In the genomic region with DNA sequence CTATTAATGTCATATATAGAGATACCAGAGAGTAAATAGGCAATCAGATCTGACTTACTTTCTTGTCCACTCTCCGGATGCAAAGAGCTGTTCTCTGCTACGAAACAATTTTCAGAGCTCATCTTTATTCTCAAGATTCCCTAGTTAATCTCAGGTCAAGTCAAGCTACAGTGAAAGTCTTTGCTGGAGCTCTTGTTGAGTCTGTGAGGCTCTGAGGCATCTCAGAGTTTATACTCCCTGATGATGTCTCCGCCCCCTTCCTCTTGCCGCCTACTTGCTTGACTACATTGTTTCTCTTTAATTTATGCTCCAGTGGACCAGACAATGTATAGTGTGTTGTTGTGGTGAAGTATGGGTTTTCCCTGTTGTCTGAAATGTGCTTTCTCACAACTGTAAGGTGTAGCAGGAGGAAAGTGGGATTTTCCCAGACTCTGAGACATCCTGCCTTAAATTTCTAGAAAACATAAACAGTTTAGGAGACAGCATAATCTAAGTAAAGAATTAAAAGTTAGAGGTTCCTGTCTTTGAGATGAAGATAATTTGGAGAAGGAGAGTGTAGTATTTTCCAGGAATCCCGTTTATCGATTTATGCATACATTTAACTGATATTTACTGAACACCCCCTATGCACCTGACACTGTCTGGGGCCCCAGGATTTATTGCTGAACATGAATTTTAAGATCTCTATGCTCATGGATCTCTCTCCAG, we compare ENCODE assay signal across 1 cellular context.
TF ChIP-seq lines count a peak whose summit lies in the region.

A gene (minus strand): TSS at position 203 of the 708 bp plus-strand sequence. CDS start 81 bp downstream, at position 122.

TF ChIP-seq in GM12878, 131 proteins besides CTCF, POLR2A, EP300 and RAD21 (continues in another document):
- TF ChIP-seq CEBPB (IDR thresholded peaks at IDR 0.05; ENCODE audit: borderline replicate concordance in 1 of 2, low read depth in 2 of 2, low read length in 2 of 2) (no peak), RBBP5 (conservative IDR thresholded peaks at IDR 0.05) (no peak), EZH2 (IDR thresholded peaks at IDR 0.05; ENCODE audit: borderline replicate concordance, control insufficient read depth, low read depth, low read length) (no peak), MTA3 (IDR thresholded peaks at IDR 0.05; ENCODE audit: borderline replicate concordance, low read length) (no peak), SIX5 (IDR thresholded peaks at IDR 0.05; ENCODE audit: low read depth, low read length, severe bottlenecking) (no peak), GABPA (IDR thresholded peaks at IDR 0.05; ENCODE audit: low read depth) (no peak), RAD51 (IDR thresholded peaks at IDR 0.05) (no peak; the same call in 1 of the 2 replicates), BACH1 (IDR thresholded peaks at IDR 0.05; ENCODE audit: borderline replicate concordance) (0 out of 2 replicates have a peak, but pooled peaks have one; percentile 60), ZNF24 (IDR thresholded peaks at IDR 0.05) (0 out of 2 replicates have a peak, but pooled peaks have one; percentile 8), BRCA1 (IDR thresholded peaks at IDR 0.05; ENCODE audit: low read depth, low read length) (no peak), YBX1 (IDR thresholded peaks at IDR 0.05) (no peak), ZNF274 (IDR thresholded peaks at IDR 0.05; ENCODE audit: insufficient read depth, insufficient read length) (no peak), GATAD2B (conservative IDR thresholded peaks at IDR 0.05; ENCODE audit: low read depth) (peak; percentile 76; the same call in 1 of the 2 replicates), POLR2AphosphoS2 (IDR thresholded peaks at IDR 0.05; ENCODE audit: low read depth, low read length) (peak; percentile 99), TARDBP (IDR thresholded peaks at IDR 0.05; ENCODE audit: borderline replicate concordance) (no peak), EGR1 (IDR thresholded peaks at IDR 0.05; ENCODE audit: borderline replicate concordance in 1 of 2, low read depth in 2 of 2, low read length in 2 of 2) (peak in 1 of 2 experiments; percentile 65; a peak in 2 of 3 replicates), NR2C1 (IDR thresholded peaks at IDR 0.05) (no peak), ZNF207 (IDR thresholded peaks at IDR 0.05; ENCODE audit: borderline replicate concordance) (no peak), HDAC6 (IDR thresholded peaks at IDR 0.05; ENCODE audit: unreplicated experiment) (peak; percentile 44), SREBF2 (IDR thresholded peaks at IDR 0.05; ENCODE audit: low read length) (no peak), FOXM1 (IDR thresholded peaks at IDR 0.05; ENCODE audit: low read depth, low read length) (peak; percentile 70; the same call in 1 of the 2 replicates), DPF2 (IDR thresholded peaks at IDR 0.05) (peak; percentile 77), IRF4 (IDR thresholded peaks at IDR 0.05; ENCODE audit: low read depth, low read length) (peak; percentile 55; the same call in 1 of the 2 replicates), POLR2AphosphoS5 (IDR thresholded peaks at IDR 0.05; ENCODE audit: low read length) (peak; percentile 100), IKZF2 (IDR thresholded peaks at IDR 0.05) (peak; percentile 97 to 98), SRF (IDR thresholded peaks at IDR 0.05; ENCODE audit: low read depth in 2 of 2, low read length in 2 of 2) (no peak), BMI1 (IDR thresholded peaks at IDR 0.05; ENCODE audit: borderline replicate concordance) (no peak), SREBF1 (IDR thresholded peaks at IDR 0.05; ENCODE audit: low read length) (no peak), NFIC (IDR thresholded peaks at IDR 0.05; ENCODE audit: low read depth, low read length) (peak; percentile 81), CBX3 (IDR thresholded peaks at IDR 0.05; ENCODE audit: borderline replicate concordance, low read depth) (no peak), ETV6 (conservative IDR thresholded peaks at IDR 0.05 in 1 of 2, IDR thresholded peaks at IDR 0.05 in 1 of 2; ENCODE audit: borderline replicate concordance in 1 of 2, low read depth in 1 of 2) (peak in 1 of 2 experiments; percentile 72; a peak in 2 of 4 replicates), IKZF1 (conservative IDR thresholded peaks at IDR 0.05) (peak; percentile 96), ATF7 (IDR thresholded peaks at IDR 0.05; ENCODE audit: low read depth) (peak; percentile 84), CHD4 (IDR thresholded peaks at IDR 0.05) (no peak), TCF12 (IDR thresholded peaks at IDR 0.05; ENCODE audit: low read depth, low read length) (no peak), RB1 (IDR thresholded peaks at IDR 0.05; ENCODE audit: borderline replicate concordance) (no peak; the same call in 1 of the 2 replicates), ESRRA (IDR thresholded peaks at IDR 0.05; ENCODE audit: low read length) (no peak)
- TF ChIP-seq, protein P1, sequence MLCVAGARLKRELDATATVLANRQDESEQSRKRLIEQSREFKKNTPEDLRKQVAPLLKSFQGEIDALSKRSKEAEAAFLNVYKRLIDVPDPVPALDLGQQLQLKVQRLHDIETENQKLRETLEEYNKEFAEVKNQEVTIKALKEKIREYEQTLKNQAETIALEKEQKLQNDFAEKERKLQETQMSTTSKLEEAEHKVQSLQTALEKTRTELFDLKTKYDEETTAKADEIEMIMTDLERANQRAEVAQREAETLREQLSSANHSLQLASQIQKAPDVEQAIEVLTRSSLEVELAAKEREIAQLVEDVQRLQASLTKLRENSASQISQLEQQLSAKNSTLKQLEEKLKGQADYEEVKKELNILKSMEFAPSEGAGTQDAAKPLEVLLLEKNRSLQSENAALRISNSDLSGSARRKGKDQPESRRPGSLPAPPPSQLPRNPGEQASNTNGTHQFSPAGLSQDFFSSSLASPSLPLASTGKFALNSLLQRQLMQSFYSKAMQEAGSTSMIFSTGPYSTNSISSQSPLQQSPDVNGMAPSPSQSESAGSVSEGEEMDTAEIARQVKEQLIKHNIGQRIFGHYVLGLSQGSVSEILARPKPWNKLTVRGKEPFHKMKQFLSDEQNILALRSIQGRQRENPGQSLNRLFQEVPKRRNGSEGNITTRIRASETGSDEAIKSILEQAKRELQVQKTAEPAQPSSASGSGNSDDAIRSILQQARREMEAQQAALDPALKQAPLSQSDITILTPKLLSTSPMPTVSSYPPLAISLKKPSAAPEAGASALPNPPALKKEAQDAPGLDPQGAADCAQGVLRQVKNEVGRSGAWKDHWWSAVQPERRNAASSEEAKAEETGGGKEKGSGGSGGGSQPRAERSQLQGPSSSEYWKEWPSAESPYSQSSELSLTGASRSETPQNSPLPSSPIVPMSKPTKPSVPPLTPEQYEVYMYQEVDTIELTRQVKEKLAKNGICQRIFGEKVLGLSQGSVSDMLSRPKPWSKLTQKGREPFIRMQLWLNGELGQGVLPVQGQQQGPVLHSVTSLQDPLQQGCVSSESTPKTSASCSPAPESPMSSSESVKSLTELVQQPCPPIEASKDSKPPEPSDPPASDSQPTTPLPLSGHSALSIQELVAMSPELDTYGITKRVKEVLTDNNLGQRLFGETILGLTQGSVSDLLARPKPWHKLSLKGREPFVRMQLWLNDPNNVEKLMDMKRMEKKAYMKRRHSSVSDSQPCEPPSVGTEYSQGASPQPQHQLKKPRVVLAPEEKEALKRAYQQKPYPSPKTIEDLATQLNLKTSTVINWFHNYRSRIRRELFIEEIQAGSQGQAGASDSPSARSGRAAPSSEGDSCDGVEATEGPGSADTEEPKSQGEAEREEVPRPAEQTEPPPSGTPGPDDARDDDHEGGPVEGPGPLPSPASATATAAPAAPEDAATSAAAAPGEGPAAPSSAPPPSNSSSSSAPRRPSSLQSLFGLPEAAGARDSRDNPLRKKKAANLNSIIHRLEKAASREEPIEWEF (IDR thresholded peaks at IDR 0.05; ENCODE audit: insufficient replicate concordance, low read depth, low read length) = no peak
- TF ChIP-seq, protein P2, sequence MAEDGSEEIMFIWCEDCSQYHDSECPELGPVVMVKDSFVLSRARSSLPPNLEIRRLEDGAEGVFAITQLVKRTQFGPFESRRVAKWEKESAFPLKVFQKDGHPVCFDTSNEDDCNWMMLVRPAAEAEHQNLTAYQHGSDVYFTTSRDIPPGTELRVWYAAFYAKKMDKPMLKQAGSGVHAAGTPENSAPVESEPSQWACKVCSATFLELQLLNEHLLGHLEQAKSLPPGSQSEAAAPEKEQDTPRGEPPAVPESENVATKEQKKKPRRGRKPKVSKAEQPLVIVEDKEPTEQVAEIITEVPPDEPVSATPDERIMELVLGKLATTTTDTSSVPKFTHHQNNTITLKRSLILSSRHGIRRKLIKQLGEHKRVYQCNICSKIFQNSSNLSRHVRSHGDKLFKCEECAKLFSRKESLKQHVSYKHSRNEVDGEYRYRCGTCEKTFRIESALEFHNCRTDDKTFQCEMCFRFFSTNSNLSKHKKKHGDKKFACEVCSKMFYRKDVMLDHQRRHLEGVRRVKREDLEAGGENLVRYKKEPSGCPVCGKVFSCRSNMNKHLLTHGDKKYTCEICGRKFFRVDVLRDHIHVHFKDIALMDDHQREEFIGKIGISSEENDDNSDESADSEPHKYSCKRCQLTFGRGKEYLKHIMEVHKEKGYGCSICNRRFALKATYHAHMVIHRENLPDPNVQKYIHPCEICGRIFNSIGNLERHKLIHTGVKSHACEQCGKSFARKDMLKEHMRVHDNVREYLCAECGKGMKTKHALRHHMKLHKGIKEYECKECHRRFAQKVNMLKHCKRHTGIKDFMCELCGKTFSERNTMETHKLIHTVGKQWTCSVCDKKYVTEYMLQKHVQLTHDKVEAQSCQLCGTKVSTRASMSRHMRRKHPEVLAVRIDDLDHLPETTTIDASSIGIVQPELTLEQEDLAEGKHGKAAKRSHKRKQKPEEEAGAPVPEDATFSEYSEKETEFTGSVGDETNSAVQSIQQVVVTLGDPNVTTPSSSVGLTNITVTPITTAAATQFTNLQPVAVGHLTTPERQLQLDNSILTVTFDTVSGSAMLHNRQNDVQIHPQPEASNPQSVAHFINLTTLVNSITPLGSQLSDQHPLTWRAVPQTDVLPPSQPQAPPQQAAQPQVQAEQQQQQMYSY (CRISPR knock-in tag; IDR thresholded peaks at IDR 0.05) = no peak
- TF ChIP-seq, protein P3, sequence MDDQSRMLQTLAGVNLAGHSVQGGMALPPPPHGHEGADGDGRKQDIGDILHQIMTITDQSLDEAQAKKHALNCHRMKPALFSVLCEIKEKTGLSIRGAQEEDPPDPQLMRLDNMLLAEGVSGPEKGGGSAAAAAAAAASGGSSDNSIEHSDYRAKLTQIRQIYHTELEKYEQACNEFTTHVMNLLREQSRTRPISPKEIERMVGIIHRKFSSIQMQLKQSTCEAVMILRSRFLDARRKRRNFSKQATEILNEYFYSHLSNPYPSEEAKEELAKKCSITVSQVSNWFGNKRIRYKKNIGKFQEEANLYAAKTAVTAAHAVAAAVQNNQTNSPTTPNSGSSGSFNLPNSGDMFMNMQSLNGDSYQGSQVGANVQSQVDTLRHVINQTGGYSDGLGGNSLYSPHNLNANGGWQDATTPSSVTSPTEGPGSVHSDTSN (IDR thresholded peaks at IDR 0.05; ENCODE audit: insufficient replicate concordance, low read depth, low read length) = no peak
- TF ChIP-seq, protein P4, sequence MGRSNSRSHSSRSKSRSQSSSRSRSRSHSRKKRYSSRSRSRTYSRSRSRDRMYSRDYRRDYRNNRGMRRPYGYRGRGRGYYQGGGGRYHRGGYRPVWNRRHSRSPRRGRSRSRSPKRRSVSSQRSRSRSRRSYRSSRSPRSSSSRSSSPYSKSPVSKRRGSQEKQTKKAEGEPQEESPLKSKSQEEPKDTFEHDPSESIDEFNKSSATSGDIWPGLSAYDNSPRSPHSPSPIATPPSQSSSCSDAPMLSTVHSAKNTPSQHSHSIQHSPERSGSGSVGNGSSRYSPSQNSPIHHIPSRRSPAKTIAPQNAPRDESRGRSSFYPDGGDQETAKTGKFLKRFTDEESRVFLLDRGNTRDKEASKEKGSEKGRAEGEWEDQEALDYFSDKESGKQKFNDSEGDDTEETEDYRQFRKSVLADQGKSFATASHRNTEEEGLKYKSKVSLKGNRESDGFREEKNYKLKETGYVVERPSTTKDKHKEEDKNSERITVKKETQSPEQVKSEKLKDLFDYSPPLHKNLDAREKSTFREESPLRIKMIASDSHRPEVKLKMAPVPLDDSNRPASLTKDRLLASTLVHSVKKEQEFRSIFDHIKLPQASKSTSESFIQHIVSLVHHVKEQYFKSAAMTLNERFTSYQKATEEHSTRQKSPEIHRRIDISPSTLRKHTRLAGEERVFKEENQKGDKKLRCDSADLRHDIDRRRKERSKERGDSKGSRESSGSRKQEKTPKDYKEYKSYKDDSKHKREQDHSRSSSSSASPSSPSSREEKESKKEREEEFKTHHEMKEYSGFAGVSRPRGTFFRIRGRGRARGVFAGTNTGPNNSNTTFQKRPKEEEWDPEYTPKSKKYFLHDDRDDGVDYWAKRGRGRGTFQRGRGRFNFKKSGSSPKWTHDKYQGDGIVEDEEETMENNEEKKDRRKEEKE (IDR thresholded peaks at IDR 0.05) = no peak
- TF ChIP-seq, protein P5, sequence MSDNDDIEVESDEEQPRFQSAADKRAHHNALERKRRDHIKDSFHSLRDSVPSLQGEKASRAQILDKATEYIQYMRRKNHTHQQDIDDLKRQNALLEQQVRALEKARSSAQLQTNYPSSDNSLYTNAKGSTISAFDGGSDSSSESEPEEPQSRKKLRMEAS (IDR thresholded peaks at IDR 0.05; ENCODE audit: low read depth, low read length) = no peak
- TF ChIP-seq, protein P6, sequence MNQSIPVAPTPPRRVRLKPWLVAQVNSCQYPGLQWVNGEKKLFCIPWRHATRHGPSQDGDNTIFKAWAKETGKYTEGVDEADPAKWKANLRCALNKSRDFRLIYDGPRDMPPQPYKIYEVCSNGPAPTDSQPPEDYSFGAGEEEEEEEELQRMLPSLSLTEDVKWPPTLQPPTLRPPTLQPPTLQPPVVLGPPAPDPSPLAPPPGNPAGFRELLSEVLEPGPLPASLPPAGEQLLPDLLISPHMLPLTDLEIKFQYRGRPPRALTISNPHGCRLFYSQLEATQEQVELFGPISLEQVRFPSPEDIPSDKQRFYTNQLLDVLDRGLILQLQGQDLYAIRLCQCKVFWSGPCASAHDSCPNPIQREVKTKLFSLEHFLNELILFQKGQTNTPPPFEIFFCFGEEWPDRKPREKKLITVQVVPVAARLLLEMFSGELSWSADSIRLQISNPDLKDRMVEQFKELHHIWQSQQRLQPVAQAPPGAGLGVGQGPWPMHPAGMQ (IDR thresholded peaks at IDR 0.05; ENCODE audit: borderline replicate concordance) = no peak
- TF ChIP-seq, protein P7, sequence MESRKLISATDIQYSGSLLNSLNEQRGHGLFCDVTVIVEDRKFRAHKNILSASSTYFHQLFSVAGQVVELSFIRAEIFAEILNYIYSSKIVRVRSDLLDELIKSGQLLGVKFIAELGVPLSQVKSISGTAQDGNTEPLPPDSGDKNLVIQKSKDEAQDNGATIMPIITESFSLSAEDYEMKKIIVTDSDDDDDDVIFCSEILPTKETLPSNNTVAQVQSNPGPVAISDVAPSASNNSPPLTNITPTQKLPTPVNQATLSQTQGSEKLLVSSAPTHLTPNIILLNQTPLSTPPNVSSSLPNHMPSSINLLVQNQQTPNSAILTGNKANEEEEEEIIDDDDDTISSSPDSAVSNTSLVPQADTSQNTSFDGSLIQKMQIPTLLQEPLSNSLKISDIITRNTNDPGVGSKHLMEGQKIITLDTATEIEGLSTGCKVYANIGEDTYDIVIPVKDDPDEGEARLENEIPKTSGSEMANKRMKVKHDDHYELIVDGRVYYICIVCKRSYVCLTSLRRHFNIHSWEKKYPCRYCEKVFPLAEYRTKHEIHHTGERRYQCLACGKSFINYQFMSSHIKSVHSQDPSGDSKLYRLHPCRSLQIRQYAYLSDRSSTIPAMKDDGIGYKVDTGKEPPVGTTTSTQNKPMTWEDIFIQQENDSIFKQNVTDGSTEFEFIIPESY (IDR thresholded peaks at IDR 0.05) = no peak
